In the genomic region with DNA sequence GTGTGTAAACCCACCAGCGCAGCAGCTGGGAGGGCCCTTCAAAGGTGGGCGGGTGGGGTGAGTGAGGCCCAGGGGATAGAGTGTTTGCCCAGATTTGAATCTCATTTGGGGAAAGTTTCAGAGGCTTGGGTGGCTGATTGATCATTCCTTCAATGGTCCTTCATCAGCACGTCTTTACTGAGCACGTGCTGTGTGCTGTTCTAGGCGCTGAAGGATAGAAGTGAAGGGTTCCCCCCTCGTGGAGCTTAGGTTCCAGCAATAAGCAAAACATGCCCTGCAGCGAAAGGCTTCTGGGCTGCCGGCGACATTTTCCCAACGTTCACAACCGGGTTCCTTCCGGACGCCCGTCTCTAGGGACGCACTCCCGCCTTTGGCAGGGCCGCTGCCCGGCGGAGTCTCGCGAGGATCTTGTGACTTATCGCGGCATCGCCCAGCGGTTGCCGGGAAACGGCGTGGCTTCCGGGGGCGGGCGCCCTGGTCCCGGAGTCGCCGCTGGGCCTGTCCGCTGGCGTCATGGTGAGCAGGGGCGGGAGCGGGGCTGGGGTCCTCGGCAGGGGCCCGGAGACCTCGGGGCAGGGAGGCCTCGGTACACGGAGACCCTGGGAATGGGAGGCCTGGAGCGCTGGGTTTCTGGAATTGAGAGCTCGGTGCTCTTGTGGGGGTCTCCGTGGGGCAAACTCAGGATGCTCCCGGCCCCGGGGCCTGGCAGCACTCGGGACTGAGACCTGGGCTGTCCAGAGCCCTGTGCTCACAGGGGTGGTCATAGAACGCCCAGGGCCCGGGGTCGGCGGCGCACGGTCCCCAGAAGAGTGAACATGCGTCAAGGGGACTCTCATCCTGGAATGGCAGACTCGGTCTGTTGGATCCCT, we compare ENCODE assay signal across 9 cellular contexts. TPM values are rescaled to one million over a fixed set of nuclear protein-coding genes. Genes with fewer than 3 reads are reported as not detected.
DNase-seq lines count a peak whose midpoint lies in the region; ATAC-seq, FAIRE-seq and TF ChIP-seq lines count a peak whose summit lies in the region.
"Had no signal": no experiment of that assay in that cellular context is flagged by ENCODE, and none has a peak within 500 bp of the region (broad histone marks: within the 10 kb centered on the region; RNA-seq: fewer than 3 reads in every experiment).

No MANE protein-coding gene starts in this region.

- H3K4me3 ChIP-seq in CD4-positive, CD25-positive, alpha-beta regulatory T cell (ENCODE audit: low read depth, low read length), result peak overlapping the region; percentile 67
- peak overlapping the region; percentile 88 for H3K4me3 ChIP-seq in LNCaP clone FGC (ENCODE audit: low read depth, low read length)

- peaks cover 26% of the 10 kb centered on the region for H3K4me1 ChIP-seq in CD4-positive, CD25-positive, alpha-beta regulatory T cell (ENCODE audit: control insufficient read depth, insufficient read depth, low read length, poor library complexity, severe bottlenecking)

- peaks cover 32% of the 10 kb centered on the region for H3K27me3 Mint-ChIP-seq in CD4-positive, CD25-positive, alpha-beta regulatory T cell

- H3K27ac Mint-ChIP-seq in CD4-positive, CD25-positive, alpha-beta regulatory T cell, result peak overlapping the region; percentile 60 to 88 (median 71)

- no peaks in the 10 kb centered on the region for H3K27me3 ChIP-seq in CD4-positive, CD25-positive, alpha-beta regulatory T cell (ENCODE audit: control insufficient read depth, insufficient read depth, low read length)

- no peaks in the 10 kb centered on the region for H3K36me3 ChIP-seq in CD4-positive, CD25-positive, alpha-beta regulatory T cell (ENCODE audit: control insufficient read depth, insufficient read depth, low read length)

- TF ChIP-seq CTCF in LNCaP clone FGC (IDR thresholded peaks at IDR 0.05; ENCODE audit: control insufficient read depth, extremely low read depth, insufficient read depth), result no peak

- H3K27ac ChIP-seq in CD4-positive, CD25-positive, alpha-beta regulatory T cell (ENCODE audit: insufficient read depth, low read length, poor library complexity, severe bottlenecking), result no peak overlapping the region

- H3K4me3 Mint-ChIP-seq in CD4-positive, CD25-positive, alpha-beta regulatory T cell, result peak overlapping the region; percentile 81 to 93 (median 88)

- no peaks in the 10 kb centered on the region for H3K36me3 Mint-ChIP-seq in CD4-positive, CD25-positive, alpha-beta regulatory T cell

- H3K9me3 ChIP-seq in CD4-positive, CD25-positive, alpha-beta regulatory T cell (ENCODE audit: control insufficient read depth in 2 of 2, low read length in 2 of 2), result no peaks in the 10 kb centered on the region

- peaks cover 0 to 3% (median 0%) of the 10 kb centered on the region in 7 donors for H3K9me3 Mint-ChIP-seq in CD4-positive, CD25-positive, alpha-beta regulatory T cell

- FAIRE-seq in frontal cortex (lab: Jason Lieb, UNC), result no peak

- peaks cover 4 to 37% (median 10%) of the 10 kb centered on the region in 4 donors for H3K4me1 Mint-ChIP-seq in CD4-positive, CD25-positive, alpha-beta regulatory T cell

- ATAC-seq in CD4-positive, CD25-positive, alpha-beta regulatory T cell (ENCODE audit: low read depth in 2 of 2), result peak; percentile 70 to 73
- ATAC-seq in GM21360 (IDR thresholded peaks at IDR 0.05; ENCODE audit: unreplicated experiment), result peak; percentile 48

- peak; percentile 65 to 85 (median 75) for DNase-seq in CD4-positive, CD25-positive, alpha-beta regulatory T cell
- DNase-seq in LNCaP clone FGC (ENCODE audit: low read depth) (peak; percentile 69), SHP77 (lab: John Stamatoyannopoulos, UW) (peak; percentile 97), frontal cortex (ENCODE audit: low spot score in 2 of 2) (peak; percentile 92 to 98), nucleus accumbens (lab: John Stamatoyannopoulos, UW) (peak; percentile 18 to 94 (median 81)), superior temporal gyrus (ENCODE audit: extremely low spot score) (peak; percentile 89)
- DNase-seq in activated naive CD4-positive, alpha-beta T cell (lab: John Stamatoyannopoulos, UW), result peak; percentile 28 to 68 (median 42)

RNA-seq across cellular contexts. Expression of gene DBNDD1, which starts 3.2 kb away (rescaled TPM):
- total RNA-seq in CD4-positive, CD25-positive, alpha-beta regulatory T cell, result 1.1 TPM
- 1 to 10 TPM; 2.0 to 7.8 (median 4.7) TPM for polyA plus RNA-seq in CD4-positive, CD25-positive, alpha-beta regulatory T cell
- 10.6 TPM for total RNA-seq in frontal cortex

RNA-seq across cellular contexts. Expression of gene PRDM7, which starts 54.7 kb away (rescaled TPM):
- not detected for total RNA-seq in CD4-positive, CD25-positive, alpha-beta regulatory T cell
- not detected for polyA plus RNA-seq in CD4-positive, CD25-positive, alpha-beta regulatory T cell
- not detected for total RNA-seq in frontal cortex
- polyA plus RNA-seq: adipose tissue had no signal

Comparison
In these comparisons a context has a peak if more than half of its experiments do, and no peak if none do; other contexts are left out.
1. DNase-seq: peak in every context shown above with its lines; median percentile 97 in SHP77; 95 in frontal cortex; 89 in superior temporal gyrus; 81 in nucleus accumbens; 75 in CD4-positive, CD25-positive, alpha-beta regulatory T cell; 69 in LNCaP clone FGC; 42 in activated naive CD4-positive, alpha-beta T cell.